1 cellular context compared by ENCODE assay signal in the genomic region with DNA sequence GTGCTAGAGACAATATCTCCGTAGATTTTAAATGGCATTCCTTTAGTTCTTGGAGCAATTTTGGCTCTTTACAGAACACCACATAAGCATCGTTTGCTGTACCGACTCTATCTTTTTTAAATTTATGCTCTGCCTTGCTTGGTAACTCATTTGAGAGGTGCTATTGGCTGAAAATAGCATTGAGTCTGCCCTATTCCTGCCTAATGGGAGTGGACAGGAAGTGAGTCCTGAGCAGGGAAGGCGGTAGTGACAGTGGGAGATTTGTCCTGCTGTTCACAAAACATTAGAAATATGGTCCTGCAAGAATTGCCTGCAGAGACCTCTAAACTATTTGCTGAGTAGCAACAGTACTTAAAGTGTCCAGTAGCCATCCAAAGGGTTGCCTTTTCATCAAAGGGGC.
TF ChIP-seq lines count a peak whose summit lies in the region.

No MANE protein-coding gene starts in this region.

TF ChIP-seq in endothelial cell of umbilical vein, 7 proteins besides CTCF, POLR2A, EP300 and RAD21 (continued from another document):
- TF ChIP-seq, protein P1, sequence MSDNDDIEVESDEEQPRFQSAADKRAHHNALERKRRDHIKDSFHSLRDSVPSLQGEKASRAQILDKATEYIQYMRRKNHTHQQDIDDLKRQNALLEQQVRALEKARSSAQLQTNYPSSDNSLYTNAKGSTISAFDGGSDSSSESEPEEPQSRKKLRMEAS (IDR thresholded peaks at IDR 0.05; ENCODE audit: insufficient read depth, insufficient read length) = no peak
- TF ChIP-seq POLR2AphosphoS5 (IDR thresholded peaks at IDR 0.05; ENCODE audit: insufficient read depth, low read depth, low read length) = no peak
